In the genomic region with DNA sequence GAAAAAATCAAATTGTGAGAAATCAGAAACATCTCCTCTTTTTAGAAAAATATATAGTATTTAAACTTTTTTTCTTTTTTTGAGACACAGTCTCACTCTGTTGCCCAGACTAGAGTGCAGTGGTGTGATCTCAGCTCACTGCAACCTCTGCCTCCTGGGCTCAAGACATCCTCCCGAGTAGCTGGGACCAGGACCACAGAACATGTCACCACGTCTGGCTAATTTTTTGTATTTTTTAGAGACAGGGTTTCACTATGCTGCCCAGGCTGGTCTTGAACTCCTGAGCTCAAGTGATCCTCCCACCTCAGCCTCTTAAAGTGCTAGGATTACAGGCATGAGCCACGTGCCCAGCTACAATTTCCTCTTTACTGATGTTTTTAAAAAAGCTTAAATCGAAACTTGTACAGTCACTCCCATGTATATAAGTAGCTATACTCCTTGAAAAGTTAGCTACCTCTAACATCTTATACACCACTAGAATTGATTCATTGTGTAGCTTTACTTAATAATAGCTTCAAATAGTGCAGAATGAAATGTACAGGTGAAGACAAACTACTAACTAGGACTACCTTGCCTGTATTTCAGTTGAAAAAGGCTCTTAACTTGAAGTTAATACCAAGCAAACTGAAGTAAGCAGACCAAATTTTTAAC, we compare ENCODE assay signal across 18 cellular contexts. TPM values are rescaled to one million over a fixed set of nuclear protein-coding genes. Genes with fewer than 3 reads are reported as not detected.
DNase-seq lines count a peak whose midpoint lies in the region; ATAC-seq and TF ChIP-seq lines count a peak whose summit lies in the region.
"Had no signal": no experiment of that assay in that cellular context is flagged by ENCODE, and none has a peak within 500 bp of the region (broad histone marks: within the 10 kb centered on the region; RNA-seq: fewer than 3 reads in every experiment).

No MANE protein-coding gene starts in this region.

- H3K4me1 ChIP-seq in Loucy (ENCODE audit: insufficient read depth, low read length, poor library complexity, severe bottlenecking) = peaks cover 54% of the 10 kb centered on the region

- H2AFZ ChIP-seq in Loucy (ENCODE audit: low read length) = no peak overlapping the region

- peak; percentile 66 to 74 for ATAC-seq in activated CD4-positive, CD25-positive, alpha-beta regulatory T cell treated with anti-CD3 and anti-CD28 coated beads, Interleukin-2, amount 50 U/mL, for 24 hours
- ATAC-seq in naive thymus-derived CD8-positive, alpha-beta T cell = no peak

- peaks cover 67% of the 10 kb centered on the region for H4K20me1 ChIP-seq in Loucy (ENCODE audit: insufficient read depth, low read length, poor library complexity, severe bottlenecking)

- H3F3A ChIP-seq in Loucy (ENCODE audit: low read depth) = peaks cover 46% of the 10 kb centered on the region

- peaks cover 52% of the 10 kb centered on the region for H3K4me1 Mint-ChIP-seq in activated naive CD8-positive, alpha-beta T cell treated with anti-CD3 and anti-CD28 coated beads for 36 hours
- H3K4me1 Mint-ChIP-seq in naive thymus-derived CD8-positive, alpha-beta T cell = peaks cover 29 to 68% (median 64%) of the 10 kb centered on the region in 4 donors

- no peak overlapping the region for H3K4me3 Mint-ChIP-seq in activated naive CD8-positive, alpha-beta T cell treated with anti-CD3 and anti-CD28 coated beads for 36 hours
- peak overlapping the region in 3 of 10 donors; percentile 33 to 43 (median 40) for H3K4me3 Mint-ChIP-seq in naive thymus-derived CD8-positive, alpha-beta T cell

- no peak overlapping the region for H3K9ac ChIP-seq in Loucy (ENCODE audit: low read depth, low read length, poor library complexity, severe bottlenecking)
- H3K9ac ChIP-seq: BLaER1 had no signal

- H3K9me2 ChIP-seq in Loucy (replicated peaks; ENCODE audit: low read depth, low read length) = no peaks in the 10 kb centered on the region

- peaks cover 61% of the 10 kb centered on the region for H3K36me3 Mint-ChIP-seq in activated naive CD8-positive, alpha-beta T cell treated with anti-CD3 and anti-CD28 coated beads for 36 hours
- peaks cover 15 to 87% (median 46%) of the 10 kb centered on the region in 3 donors for H3K36me3 Mint-ChIP-seq in naive thymus-derived CD8-positive, alpha-beta T cell

- H3K27me3 ChIP-seq in Loucy (ENCODE audit: insufficient read depth, low read length, poor library complexity, severe bottlenecking) = no peaks in the 10 kb centered on the region
- H3K27me3 ChIP-seq: BLaER1 had no signal

- H3K4me2 ChIP-seq in Loucy (ENCODE audit: low read depth, low read length, poor library complexity, severe bottlenecking) = peak overlapping the region; percentile 98
- H3K4me2 ChIP-seq: BLaER1 had no signal

- POLR2A ChIA-PET in naive thymus-derived CD8-positive, alpha-beta T cell (lab: Charles Lee) = interaction anchor here (0.7 to 6.3 kb wide), 3 partner anchors 10 to 59 kb away, joined by 6 to 62 read pairs (median 13); a partner anchor contains a TSS

- H3K9me3 Mint-ChIP-seq in activated naive CD8-positive, alpha-beta T cell treated with anti-CD3 and anti-CD28 coated beads for 36 hours = no peaks in the 10 kb centered on the region
- no peaks in the 10 kb centered on the region for H3K9me3 Mint-ChIP-seq in naive thymus-derived CD8-positive, alpha-beta T cell
- H3K9me3 Mint-ChIP-seq: IgD-negative memory B cell had no signal

- DNase-seq in activated CD4-positive, CD25-positive, alpha-beta regulatory T cell treated with anti-CD3 and anti-CD28 coated beads, Interleukin-2, amount 50 U/mL, for 72 hours = no peak
- no peak for DNase-seq in activated naive CD8-positive, alpha-beta T cell treated with anti-CD3 and anti-CD28 coated beads for 36 hours
- DNase-seq in naive thymus-derived CD8-positive, alpha-beta T cell = no peak
- no peak for DNase-seq in effector CD8-positive, alpha-beta T cell (lab: John Stamatoyannopoulos, UW)
- no peak for DNase-seq in SKM-1 (lab: John Stamatoyannopoulos, UW; ENCODE audit: unreplicated experiment)
- no peak for DNase-seq in islet precursor cell
- DNase-seq: 8988T; DND-41; NCI-H1048; NCI-H2107; NCI-H526 treated with DMSO at 0.1 percent for 48 hours; posterior cingulate gyrus; stimulated activated naive CD4-positive, alpha-beta T cell had no signal

- peak overlapping the region; percentile 71 for H3K27ac Mint-ChIP-seq in activated naive CD8-positive, alpha-beta T cell treated with anti-CD3 and anti-CD28 coated beads for 36 hours
- peak overlapping the region in 8 of 10 donors; percentile 3 to 81 (median 67) for H3K27ac Mint-ChIP-seq in naive thymus-derived CD8-positive, alpha-beta T cell

- H3K27me3 Mint-ChIP-seq in activated naive CD8-positive, alpha-beta T cell treated with anti-CD3 and anti-CD28 coated beads for 36 hours = no peaks in the 10 kb centered on the region
- no peaks in the 10 kb centered on the region for H3K27me3 Mint-ChIP-seq in naive thymus-derived CD8-positive, alpha-beta T cell
- H3K27me3 Mint-ChIP-seq: IgD-negative memory B cell had no signal

- H3K79me2 ChIP-seq in Loucy (ENCODE audit: insufficient read depth, low read length) = peaks cover 50% of the 10 kb centered on the region

- no peak for TF ChIP-seq CTCF in Loucy (conservative IDR thresholded peaks at IDR 0.05; ENCODE audit: low read length)

- peaks cover 75% of the 10 kb centered on the region for H3K36me3 ChIP-seq in Loucy (ENCODE audit: insufficient read depth, low read length)

- no peaks in the 10 kb centered on the region for H3K9me3 ChIP-seq in Loucy (ENCODE audit: insufficient read depth, low read depth, low read length)
- H3K9me3 ChIP-seq: BLaER1 had no signal

- peak overlapping the region; percentile 35 for H3K4me3 ChIP-seq in Loucy (ENCODE audit: low read length, poor library complexity, severe bottlenecking)
- H3K4me3 ChIP-seq: BLaER1, SK-N-MC had no signal

RNA-seq across cellular contexts. Expression of a gene that starts 10.3 kb away (rescaled TPM):
- total RNA-seq in activated naive CD8-positive, alpha-beta T cell treated with anti-CD3 and anti-CD28 coated beads for 36 hours = 1,000 to 10,000 TPM; 1,373 to 1,478 TPM
- 100 to 1,000 TPM; 631 to 638 TPM for total RNA-seq in naive thymus-derived CD8-positive, alpha-beta T cell
- polyA plus RNA-seq in naive thymus-derived CD8-positive, alpha-beta T cell = 100 to 1,000 TPM; 315 to 425 (median 340) TPM

RNA-seq across cellular contexts. Expression of a gene that starts 47.4 kb away (rescaled TPM):
- 10 to 100 TPM; 50.6 TPM for total RNA-seq in activated naive CD8-positive, alpha-beta T cell treated with anti-CD3 and anti-CD28 coated beads for 36 hours
- total RNA-seq in naive thymus-derived CD8-positive, alpha-beta T cell = 10 to 100 TPM; 58.2 to 66.4 TPM
- 10 to 100 TPM; 53.2 to 66.8 (median 53.7) TPM for polyA plus RNA-seq in naive thymus-derived CD8-positive, alpha-beta T cell

RNA-seq across cellular contexts. Expression of a gene that starts 59.4 kb away (rescaled TPM):
- total RNA-seq in activated naive CD8-positive, alpha-beta T cell treated with anti-CD3 and anti-CD28 coated beads for 36 hours = 10 to 100 TPM; 34.6 to 36.2 TPM
- 100 to 1,000 TPM; 173 to 175 TPM for total RNA-seq in naive thymus-derived CD8-positive, alpha-beta T cell
- polyA plus RNA-seq in naive thymus-derived CD8-positive, alpha-beta T cell = 10 to 100 TPM; 14.6 to 18.6 (median 17.0) TPM

Comparison
In these comparisons a context has a peak if more than half of its experiments do, and no peak if none do; other contexts are left out.
1. ATAC-seq: peak in activated CD4-positive, CD25-positive, alpha-beta regulatory T cell treated with anti-CD3 and anti-CD28 coated beads, Interleukin-2, amount 50 U/mL, for 24 hours (2 of 2); none in naive thymus-derived CD8-positive, alpha-beta T cell (0 of 2).
2. RNA of a gene that starts 59.4 kb away (total RNA-seq): 173 to 175 TPM in naive thymus-derived CD8-positive, alpha-beta T cell; 34.6 to 36.2 TPM in activated naive CD8-positive, alpha-beta T cell treated with anti-CD3 and anti-CD28 coated beads for 36 hours; every median in the first group is over 4 times any median in the second.